Comparison of ENCODE assay signal across 16 cellular contexts in genomic region chr11:35347921-35348331, GRCh38.
DNase-seq lines count a peak whose midpoint lies in the region; ATAC-seq and TF ChIP-seq lines count a peak whose summit lies in the region.
"Had no signal": no experiment of that assay in that cellular context is flagged by ENCODE, and none has a peak within 500 bp of the region (broad histone marks: within the 10 kb centered on the region; RNA-seq: fewer than 3 reads in every experiment).

No MANE protein-coding gene starts in this region.

- 87% methylated on average over 1 of the region's 1 CpG for WGBS in hepatocyte (ENCODE audit: low lambda C conversion rate, missing lambda C conversion rate)

- ATAC-seq in GM19467 (IDR thresholded peaks at IDR 0.05; ENCODE audit: unreplicated experiment), result no peak
- ATAC-seq: esophagus mucosa, WTC11 had no signal

- H3K4me1 ChIP-seq in hepatocyte (ENCODE audit: insufficient read depth), result peaks cover 11% of the 10 kb centered on the region
- H3K4me1 ChIP-seq in OCI-LY7 (ENCODE audit: insufficient read depth, low read length, poor library complexity, severe bottlenecking), result no peaks in the 10 kb centered on the region
- H3K4me1 ChIP-seq: testis had no signal

- H3K27me3 ChIP-seq in hepatocyte, result no peaks in the 10 kb centered on the region
- H3K27me3 ChIP-seq: spleen, testis had no signal

- no peaks in the 10 kb centered on the region for H3K36me3 ChIP-seq in hepatocyte (replicated peaks; ENCODE audit: insufficient read depth, low read depth)
- H3K36me3 ChIP-seq in OCI-LY7 (ENCODE audit: insufficient read depth, low read length), result no peaks in the 10 kb centered on the region
- H3K36me3 ChIP-seq: spleen had no signal

- in situ Hi-C loops in astrocyte of the spinal cord (cut with HindIII; ENCODE audit: low sequenced_read_pairs), result no loop called here

- BruUV-seq in OCI-LY7 (replicated peaks; lab: Mats Ljungman, UMichigan), result no TSS peak

- DNase-seq in AG08396 (ENCODE audit: low spot score) (peak; percentile 66), GM04504 (ENCODE audit: low read depth) (peak; percentile 69), astrocyte of the spinal cord (ENCODE audit: low read depth, low spot score) (peak; percentile 75), hepatocyte (ENCODE audit: low spot score) (peak; percentile 8), NCI-H2081 treated with DMSO at 0.1 percent for 48 hours (lab: John Stamatoyannopoulos, UW) (no peak), OCI-LY7 (ENCODE audit: low spot score) (no peak)
- no peak for DNase-seq in stimulated activated CD4-positive, alpha-beta T cell treated with anti-CD3 and anti-CD28 coated beads, Interleukin-4, amount 100 ng/mL, for 24 hours
- DNase-seq: activated naive CD4-positive, alpha-beta T cell treated with anti-CD3 and anti-CD28 coated beads for 36 hours; KBM-7; NCI-H1417; spleen; SW 1271; testis had no signal

- H3K4me2 ChIP-seq in hepatocyte, result no peak overlapping the region
- no peak overlapping the region for H3K4me2 ChIP-seq in OCI-LY7 (ENCODE audit: low read length)

- no peaks in the 10 kb centered on the region for H4K20me1 ChIP-seq in hepatocyte (ENCODE audit: insufficient read depth, poor library complexity, severe bottlenecking)
- H4K20me1 ChIP-seq in OCI-LY7 (ENCODE audit: insufficient read depth, low read length), result no peaks in the 10 kb centered on the region

- H2AFZ ChIP-seq in hepatocyte (no peak overlapping the region), OCI-LY7 (ENCODE audit: low read length) (no peak overlapping the region)

- H3K9me2 ChIP-seq in hepatocyte (replicated peaks; ENCODE audit: insufficient read depth) (no peaks in the 10 kb centered on the region), OCI-LY7 (ENCODE audit: insufficient read depth, low read length) (no peaks in the 10 kb centered on the region)

- POLR2A ChIA-PET in OCI-LY7 (lab: Charles Lee), result no interaction called here

- CTCF ChIA-PET in OCI-LY7 (lab: Charles Lee; ENCODE audit: unreplicated experiment), result no interaction called here

- no peak overlapping the region for H3K4me3 ChIP-seq in astrocyte of the spinal cord (ENCODE audit: low read depth, low read length)
- no peak overlapping the region for H3K4me3 ChIP-seq in hepatocyte
- H3K4me3 ChIP-seq in OCI-LY7 (ENCODE audit: low read depth, low read length, poor library complexity, severe bottlenecking), result no peak overlapping the region
- H3K4me3 ChIP-seq: spleen, testis had no signal

- no peak for TF ChIP-seq CTCF in astrocyte of the spinal cord (IDR thresholded peaks at IDR 0.05; ENCODE audit: low read depth, low read length)
- TF ChIP-seq CTCF in hepatocyte (IDR thresholded peaks at IDR 0.05; ENCODE audit: poor library complexity), result no peak
- TF ChIP-seq CTCF in OCI-LY7 (conservative IDR thresholded peaks at IDR 0.05; ENCODE audit: low read length), result no peak

- no peaks in the 10 kb centered on the region for H3K9me3 ChIP-seq in hepatocyte (ENCODE audit: low read depth)
- no peaks in the 10 kb centered on the region for H3K9me3 ChIP-seq in OCI-LY7 (ENCODE audit: low read length)
- H3K9me3 ChIP-seq: spleen, testis had no signal

- H3K27ac ChIP-seq in hepatocyte, result no peak overlapping the region
- H3K27ac ChIP-seq in OCI-LY7 (ENCODE audit: low read depth, low read length, poor library complexity, severe bottlenecking), result no peak overlapping the region
- H3K27ac ChIP-seq: testis had no signal

- H3K79me2 ChIP-seq in hepatocyte, result no peaks in the 10 kb centered on the region
- H3K79me2 ChIP-seq in OCI-LY7 (ENCODE audit: insufficient read depth, low read depth, low read length), result no peaks in the 10 kb centered on the region

- intact Hi-C loops in OCI-LY7 (cut with micrococcal nuclease; ENCODE audit: unreplicated experiment), result no loop called here

Comparison
In these comparisons a context has a peak if more than half of its experiments do, and no peak if none do; other contexts are left out.
1. DNase-seq: peak in AG08396 (single experiment), GM04504 (single experiment), astrocyte of the spinal cord (single experiment) and hepatocyte (single experiment); none in stimulated activated CD4-positive, alpha-beta T cell treated with anti-CD3 and anti-CD28 coated beads, Interleukin-4, amount 100 ng/mL, for 24 hours (single experiment), NCI-H2081 treated with DMSO at 0.1 percent for 48 hours (single experiment) and OCI-LY7 (single experiment).